In the genomic region with DNA sequence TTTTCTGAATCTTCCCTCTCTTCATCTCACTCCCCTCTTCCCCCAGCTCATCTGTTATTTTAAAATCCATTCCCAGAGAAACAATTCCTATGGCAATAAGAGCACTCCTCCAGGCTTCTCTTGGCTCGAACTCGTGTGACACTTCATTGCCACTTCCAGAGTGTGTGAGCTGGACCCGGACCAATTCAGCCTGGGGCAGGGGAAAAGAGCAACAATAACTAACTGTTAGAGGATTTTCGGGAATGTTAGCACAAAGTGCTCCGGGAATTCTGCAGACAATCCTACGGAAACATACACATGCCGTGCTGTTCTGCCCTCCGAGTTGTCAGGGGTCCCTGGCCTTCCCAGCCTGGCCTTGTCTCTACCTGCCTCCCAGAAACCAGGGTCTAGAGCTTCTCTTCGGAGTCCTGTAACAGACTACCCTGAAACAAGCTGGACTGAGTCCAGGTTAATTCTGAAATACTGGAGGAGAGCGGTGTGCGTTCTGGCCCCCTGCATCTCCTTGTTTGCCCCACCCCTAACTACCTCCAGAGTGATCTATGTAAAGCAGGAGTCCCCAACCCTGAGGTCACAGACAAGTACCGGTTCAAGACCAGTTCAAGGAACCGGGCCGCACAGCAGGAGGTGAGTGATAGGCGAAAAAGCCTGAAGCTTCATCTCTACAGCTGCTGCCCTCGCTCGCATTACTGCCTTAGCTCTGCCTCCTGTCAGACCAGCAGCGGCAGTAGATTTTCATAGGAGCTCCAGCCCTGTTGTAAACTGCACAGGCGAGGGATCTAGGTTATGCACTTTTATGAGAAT, we compare ENCODE assay signal across 17 cellular contexts. TPM values are rescaled to one million over a fixed set of nuclear protein-coding genes. Genes with fewer than 3 reads are reported as not detected.
DNase-seq lines count a peak whose midpoint lies in the region; TF ChIP-seq lines count a peak whose summit lies in the region.
"Had no signal": no experiment of that assay in that cellular context is flagged by ENCODE, and none has a peak within 500 bp of the region (broad histone marks: within the 10 kb centered on the region; RNA-seq: fewer than 3 reads in every experiment).

No MANE protein-coding gene starts in this region.

- WGBS in thyroid gland, 2 donors = 24 to 33% methylated on average over 19 of the region's 19 CpGs
- 69% methylated on average over 19 of the region's 19 CpGs for WGBS in SK-N-SH (ENCODE audit: low lambda C conversion rate)

- intact Hi-C loops in thyroid gland (cut with DNase I) = no loop called here

- no peaks in the 10 kb centered on the region for H3K79me2 ChIP-seq in SK-N-SH (ENCODE audit: insufficient read depth)

- peak; percentile 4 for DNase-seq in NCI-H345 (lab: John Stamatoyannopoulos, UW)
- no peak for DNase-seq in NCI-H345 treated with DMSO at 0.1 percent for 48 hours (lab: John Stamatoyannopoulos, UW; ENCODE audit: unreplicated experiment)
- peak; percentile 76 to 78 for DNase-seq in SJCRH30
- DNase-seq in thyroid gland = peak; percentile 80 to 87
- no peak for DNase-seq in caudate nucleus (lab: John Stamatoyannopoulos, UW)
- DNase-seq in SHP77 treated with DMSO at 0.1 percent for 48 hours (lab: John Stamatoyannopoulos, UW) = no peak
- no peak for DNase-seq in SK-N-SH
- DNase-seq: activated B cell treated with CpG ODN at 0.5 μM for 24 hours; activated naive CD4-positive, alpha-beta T cell treated with anti-CD3 and anti-CD28 coated beads, Interleukin-2, amount 50 U/mL, for 16 hours; CD8-positive, alpha-beta T cell; GF-D8; MM.1S; NCI-H2171; transverse colon had no signal

- H3K36me3 ChIP-seq in SJCRH30 = no peaks in the 10 kb centered on the region
- no peaks in the 10 kb centered on the region for H3K36me3 ChIP-seq in iPS-15b (ENCODE audit: control insufficient read depth, insufficient read depth, low read length)
- H3K36me3 ChIP-seq in thyroid gland = no peaks in the 10 kb centered on the region
- no peaks in the 10 kb centered on the region for H3K36me3 ChIP-seq in SK-N-SH (replicated peaks in 1 of 2; ENCODE audit: control insufficient read depth in 1 of 2, insufficient read depth in 2 of 2, low read length in 1 of 2)
- H3K36me3 ChIP-seq: gastroesophageal sphincter, transverse colon had no signal

- H3K9me2 ChIP-seq in SK-N-SH = no peaks in the 10 kb centered on the region

- no peak for TF ChIP-seq EP300 in SK-N-SH (IDR thresholded peaks at IDR 0.05; ENCODE audit: borderline replicate concordance in 1 of 2, low read depth in 1 of 2, low read length in 1 of 2)

- H3K9me3 ChIP-seq in SJCRH30 (replicated peaks) (no peaks in the 10 kb centered on the region), iPS-15b (ENCODE audit: control insufficient read depth, insufficient read depth, low read length) (no peaks in the 10 kb centered on the region), thyroid gland (no peaks in the 10 kb centered on the region), SK-N-SH (no peaks in the 10 kb centered on the region)
- H3K9me3 ChIP-seq: gastroesophageal sphincter, transverse colon had no signal

- H3K27me3 ChIP-seq in SJCRH30 (no peaks in the 10 kb centered on the region), iPS-15b (ENCODE audit: control insufficient read depth, insufficient read depth, low read length) (no peaks in the 10 kb centered on the region), thyroid gland (no peaks in the 10 kb centered on the region), SK-N-SH (ENCODE audit: insufficient read depth) (0 out of 2 replicates have a peak, but pooled peaks cover 21% of the 10 kb centered on the region)

- H3K4me3 ChIP-seq in SJCRH30 (peak overlapping the region; percentile 32), iPS-15b (ENCODE audit: low read depth, low read length) (no peak overlapping the region), thyroid gland (replicated peaks in 1 of 3) (no peak overlapping the region), SK-N-SH (ENCODE audit: low read depth in 2 of 2, low read length in 1 of 2) (no peak overlapping the region)
- H3K4me3 ChIP-seq: gastroesophageal sphincter, transverse colon had no signal

- H3K27ac ChIP-seq in SJCRH30 = no peak overlapping the region; the same call in 1 of the 2 replicates
- H3K27ac ChIP-seq in thyroid gland = peak overlapping the region in 1 of 3 donors; percentile 12
- H3K27ac ChIP-seq in caudate nucleus (ENCODE audit: low read depth, low read length) = no peak overlapping the region
- no peak overlapping the region for H3K27ac ChIP-seq in SK-N-SH (ENCODE audit: low read depth in 2 of 2, low read length in 1 of 2)
- H3K27ac ChIP-seq: gastroesophageal sphincter, transverse colon had no signal

- no peaks in the 10 kb centered on the region for H3F3A ChIP-seq in SK-N-SH (replicated peaks; ENCODE audit: insufficient read depth)

- TF ChIP-seq POLR2A in thyroid gland (IDR thresholded peaks at IDR 0.05) = no peak

- TF ChIP-seq CTCF in thyroid gland (IDR thresholded peaks at IDR 0.05) (no peak), SK-N-SH (IDR thresholded peaks at IDR 0.05) (no peak)

- H3K9ac ChIP-seq in iPS-15b (ENCODE audit: low read depth, low read length) (peak overlapping the region; percentile 12), SK-N-SH (no peak overlapping the region)

- H3K4me1 ChIP-seq in SJCRH30 (peaks cover 28% of the 10 kb centered on the region), iPS-15b (ENCODE audit: control insufficient read depth, insufficient read depth, low read length) (no peaks in the 10 kb centered on the region), thyroid gland (peaks cover 0 to 13% of the 10 kb centered on the region in 2 donors), SK-N-SH (ENCODE audit: control insufficient read depth in 1 of 2, insufficient read depth in 2 of 2, low read depth in 1 of 2, low read length in 1 of 2) (peaks cover 0 to 2% of the 10 kb centered on the region in 2 experiments; a peak in 1 of 4 replicates)
- H3K4me1 ChIP-seq: transverse colon had no signal

- POLR2A ChIA-PET in SK-N-SH (lab: Yijun Ruan, JAX) = no interaction called here

- TF ChIP-seq RAD21 in SK-N-SH (IDR thresholded peaks at IDR 0.05; ENCODE audit: low read length) = no peak

- H2AFZ ChIP-seq in SK-N-SH (ENCODE audit: low read depth) = no peak overlapping the region

- H3K4me2 ChIP-seq in SK-N-SH = no peak overlapping the region

- no peaks in the 10 kb centered on the region for H4K20me1 ChIP-seq in SK-N-SH (ENCODE audit: insufficient read depth)

- CTCF ChIA-PET in SK-N-SH (lab: Yijun Ruan, JAX) = interaction anchor here (0.5 to 6.1 kb wide), 7 partner anchors 9 to 489 kb away, joined by 3 to 48 read pairs (median 8); a partner anchor contains a TSS

TF ChIP-seq in SK-N-SH, 30 proteins besides CTCF, POLR2A, EP300 and RAD21 (continues in another document):
- TF ChIP-seq FOSL2 (IDR thresholded peaks at IDR 0.05; ENCODE audit: borderline replicate concordance, low read depth) = no peak
- TF ChIP-seq CHD2 (IDR thresholded peaks at IDR 0.05; ENCODE audit: low read length, partially characterized antibody) = no peak
- TF ChIP-seq, protein P1, sequence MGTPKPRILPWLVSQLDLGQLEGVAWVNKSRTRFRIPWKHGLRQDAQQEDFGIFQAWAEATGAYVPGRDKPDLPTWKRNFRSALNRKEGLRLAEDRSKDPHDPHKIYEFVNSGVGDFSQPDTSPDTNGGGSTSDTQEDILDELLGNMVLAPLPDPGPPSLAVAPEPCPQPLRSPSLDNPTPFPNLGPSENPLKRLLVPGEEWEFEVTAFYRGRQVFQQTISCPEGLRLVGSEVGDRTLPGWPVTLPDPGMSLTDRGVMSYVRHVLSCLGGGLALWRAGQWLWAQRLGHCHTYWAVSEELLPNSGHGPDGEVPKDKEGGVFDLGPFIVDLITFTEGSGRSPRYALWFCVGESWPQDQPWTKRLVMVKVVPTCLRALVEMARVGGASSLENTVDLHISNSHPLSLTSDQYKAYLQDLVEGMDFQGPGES (IDR thresholded peaks at IDR 0.05; ENCODE audit: low read depth, low read length) = no peak
- TF ChIP-seq, protein P2, sequence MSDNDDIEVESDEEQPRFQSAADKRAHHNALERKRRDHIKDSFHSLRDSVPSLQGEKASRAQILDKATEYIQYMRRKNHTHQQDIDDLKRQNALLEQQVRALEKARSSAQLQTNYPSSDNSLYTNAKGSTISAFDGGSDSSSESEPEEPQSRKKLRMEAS (IDR thresholded peaks at IDR 0.05; ENCODE audit: low read depth) = no peak
- TF ChIP-seq TEAD4 (IDR thresholded peaks at IDR 0.05; ENCODE audit: borderline replicate concordance, insufficient read depth) = no peak
- no peak for TF ChIP-seq MXI1 (IDR thresholded peaks at IDR 0.05; ENCODE audit: low read depth, low read length)
- TF ChIP-seq, protein P3, sequence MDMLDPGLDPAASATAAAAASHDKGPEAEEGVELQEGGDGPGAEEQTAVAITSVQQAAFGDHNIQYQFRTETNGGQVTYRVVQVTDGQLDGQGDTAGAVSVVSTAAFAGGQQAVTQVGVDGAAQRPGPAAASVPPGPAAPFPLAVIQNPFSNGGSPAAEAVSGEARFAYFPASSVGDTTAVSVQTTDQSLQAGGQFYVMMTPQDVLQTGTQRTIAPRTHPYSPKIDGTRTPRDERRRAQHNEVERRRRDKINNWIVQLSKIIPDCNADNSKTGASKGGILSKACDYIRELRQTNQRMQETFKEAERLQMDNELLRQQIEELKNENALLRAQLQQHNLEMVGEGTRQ (IDR thresholded peaks at IDR 0.05; ENCODE audit: borderline replicate concordance, low read depth, low read length) = no peak
- no peak for TF ChIP-seq SMC3 (IDR thresholded peaks at IDR 0.05; ENCODE audit: low read depth, low read length)
- no peak for TF ChIP-seq FOXM1 (IDR thresholded peaks at IDR 0.05; ENCODE audit: low read depth)
- TF ChIP-seq, protein P4, sequence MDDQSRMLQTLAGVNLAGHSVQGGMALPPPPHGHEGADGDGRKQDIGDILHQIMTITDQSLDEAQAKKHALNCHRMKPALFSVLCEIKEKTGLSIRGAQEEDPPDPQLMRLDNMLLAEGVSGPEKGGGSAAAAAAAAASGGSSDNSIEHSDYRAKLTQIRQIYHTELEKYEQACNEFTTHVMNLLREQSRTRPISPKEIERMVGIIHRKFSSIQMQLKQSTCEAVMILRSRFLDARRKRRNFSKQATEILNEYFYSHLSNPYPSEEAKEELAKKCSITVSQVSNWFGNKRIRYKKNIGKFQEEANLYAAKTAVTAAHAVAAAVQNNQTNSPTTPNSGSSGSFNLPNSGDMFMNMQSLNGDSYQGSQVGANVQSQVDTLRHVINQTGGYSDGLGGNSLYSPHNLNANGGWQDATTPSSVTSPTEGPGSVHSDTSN (IDR thresholded peaks at IDR 0.05) = no peak
- no peak for TF ChIP-seq EZH2phosphoT487 (IDR thresholded peaks at IDR 0.05; ENCODE audit: borderline replicate concordance, low read depth)
- TF ChIP-seq FOXJ3 (CRISPR knock-in tag; IDR thresholded peaks at IDR 0.05) = no peak

RNA-seq across cellular contexts. Expression of a gene that starts 11.3 kb away (rescaled TPM):
- 0.05 and 0.10 TPM in 2 replicates for total RNA-seq in SJCRH30 (2014; rRNA removed; shearing (Covaris generic))
- total RNA-seq in thyroid gland = not detected
- 0.05 and 0.06 TPM in 2 replicates for polyA plus RNA-seq in SK-N-SH (2012; rRNA removed)
- 0.04 and 0.05 TPM in 2 replicates for polyA plus RNA-seq in SK-N-SH (2012; cell fraction: cytosol; rRNA removed)
- 0.13 and 0.47 TPM in 2 replicates for polyA plus RNA-seq in SK-N-SH (2012; cell fraction: nucleus; rRNA removed)
- total RNA-seq: activated B cell treated with CpG ODN at 0.5 μM for 24 hours; bronchial epithelial cell; CD8-positive, alpha-beta T cell; gastroesophageal sphincter; transverse colon had no signal

RNA-seq across cellular contexts. Expression of a gene that starts 52.4 kb away (rescaled TPM):
- 29.6 and 33.8 TPM in 2 replicates for total RNA-seq in SJCRH30 (2014; rRNA removed; shearing (Covaris generic))
- total RNA-seq in thyroid gland = 10 to 100 TPM; 48.2 to 57.2 (median 55.4) TPM
- 62.4 and 66.7 TPM in 2 replicates for polyA plus RNA-seq in SK-N-SH (2012; rRNA removed)
- 66.4 and 68.9 TPM in 2 replicates for polyA plus RNA-seq in SK-N-SH (2012; cell fraction: cytosol; rRNA removed)
- polyA plus RNA-seq in SK-N-SH (2012; cell fraction: nucleus; rRNA removed) = 23.6 and 23.8 TPM in 2 replicates

Comparison
In these comparisons a context has a peak if more than half of its experiments do, and no peak if none do; other contexts are left out.
1. DNase-seq: peak in NCI-H345 (single experiment), SJCRH30 (2 of 2) and thyroid gland (2 of 2); none in NCI-H345 treated with DMSO at 0.1 percent for 48 hours (single experiment), caudate nucleus (0 of 61), SHP77 treated with DMSO at 0.1 percent for 48 hours (single experiment) and SK-N-SH (single experiment).